Comparison of ENCODE assay signal across 19 cellular contexts in the genomic region with DNA sequence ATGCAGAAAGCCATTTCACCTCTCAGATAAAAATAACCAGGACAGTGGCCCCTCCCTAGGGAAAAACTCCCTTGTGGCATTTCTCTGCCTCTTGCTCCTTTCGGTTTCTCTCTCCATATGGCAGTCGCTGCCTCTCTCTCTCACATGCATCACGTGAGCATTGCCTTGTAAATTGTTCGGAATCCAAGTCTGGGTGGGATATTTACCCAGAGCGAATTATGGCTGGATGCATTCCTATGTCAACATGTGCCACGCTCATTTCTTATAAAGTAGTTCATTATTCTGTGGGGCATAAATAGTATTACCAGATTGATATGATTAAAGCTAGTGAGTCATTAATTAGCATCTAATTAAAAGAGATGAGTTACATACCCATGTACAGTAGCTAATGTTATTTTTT.
DNase-seq lines count a peak whose midpoint lies in the region; ATAC-seq, FAIRE-seq and TF ChIP-seq lines count a peak whose summit lies in the region.
"Had no signal": no experiment of that assay in that cellular context is flagged by ENCODE, and none has a peak within 500 bp of the region (broad histone marks: within the 10 kb centered on the region; RNA-seq: fewer than 3 reads in every experiment).

No MANE protein-coding gene starts in this region.

- no peaks in the 10 kb centered on the region for H4K20me1 ChIP-seq in BLaER1

- H3K27ac ChIP-seq in BLaER1 (no peak overlapping the region), WERI-Rb-1 (no peak overlapping the region)
- H3K27ac ChIP-seq: right atrium auricular region had no signal

- TF ChIP-seq CTCF in LNCaP clone FGC (IDR thresholded peaks at IDR 0.05; ENCODE audit: control insufficient read depth, extremely low read depth, insufficient read depth) (no peak), WERI-Rb-1 (IDR thresholded peaks at IDR 0.05; ENCODE audit: low read depth, low read length) (no peak)

- TF ChIP-seq POLR2A in H54 (IDR thresholded peaks at IDR 0.05; ENCODE audit: low read depth, low read length), result no peak

- DNase-seq in LNCaP clone FGC (ENCODE audit: low read depth) (peak; percentile 73), T1000 (lab: John Stamatoyannopoulos, UW) (peak; percentile 58), left colon (peak; percentile 23 to 70), DMS53 (lab: John Stamatoyannopoulos, UW) (no peak), H54 (ENCODE audit: insufficient read length, low spot score) (no peak), WERI-Rb-1 (no peak)
- DNase-seq: AML-193; aorta; KG1; naive B cell; stimulated activated CD4-positive, alpha-beta T cell treated with anti-CD3 and anti-CD28 coated beads, Interleukin-4, amount 100 ng/mL, for 4 hours; T-helper 17 cell had no signal

- H3K36me3 ChIP-seq in BLaER1 (no peaks in the 10 kb centered on the region), WERI-Rb-1 (no peaks in the 10 kb centered on the region)
- H3K36me3 ChIP-seq: right atrium auricular region had no signal

- intact Hi-C loops in left colon (cut with DNase I, micrococcal nuclease), result no loop called here

- H3K4me2 ChIP-seq in BLaER1, result peak overlapping the region; percentile 60

- ATAC-seq in left colon (peak; percentile 99), GM19023 (IDR thresholded peaks at IDR 0.05; ENCODE audit: unreplicated experiment) (no peak)
- ATAC-seq: activated T-helper 17 cell treated with anti-CD3 and anti-CD28 coated beads, Interleukin-2, amount 50 U/mL, for 72 hours; Panc1; stimulated activated memory B cell treated with anti-CD40 and anti-IgM and Interleukin-4, amounts not matched to agents 10 μg/mL and 1 μg/mL and 100 μg/mL, for 72 hours; T-helper 17 cell had no signal

- H3K9me3 ChIP-seq in BLaER1, result no peaks in the 10 kb centered on the region
- H3K9me3 ChIP-seq in WERI-Rb-1 (ENCODE audit: severe bottlenecking), result no peaks in the 10 kb centered on the region
- H3K9me3 ChIP-seq: right atrium auricular region had no signal

- H3K9ac ChIP-seq in BLaER1, result no peak overlapping the region

- no peaks in the 10 kb centered on the region for H3K27me3 ChIP-seq in BLaER1
- H3K27me3 ChIP-seq in WERI-Rb-1 (ENCODE audit: insufficient read depth, low read depth, severe bottlenecking), result peaks cover 12% of the 10 kb centered on the region
- H3K27me3 ChIP-seq: right atrium auricular region had no signal

- H3K4me3 ChIP-seq in BLaER1, result no peak overlapping the region
- H3K4me3 ChIP-seq in LNCaP clone FGC (ENCODE audit: low read depth, low read length), result no peak overlapping the region
- no peak overlapping the region for H3K4me3 ChIP-seq in WERI-Rb-1 (ENCODE audit: low read depth, low read length)
- H3K4me3 ChIP-seq: right atrium auricular region had no signal

- FAIRE-seq in H54 (lab: Jason Lieb, UNC), result no peak
- FAIRE-seq: islet of Langerhans had no signal

- H3K4me1 ChIP-seq in BLaER1, result peaks cover 16% of the 10 kb centered on the region
- H3K4me1 ChIP-seq: right atrium auricular region had no signal

Comparison
In these comparisons a context has a peak if more than half of its experiments do, and no peak if none do; other contexts are left out.
1. DNase-seq: peak in LNCaP clone FGC (single experiment), T1000 (single experiment) and left colon (2 of 2); none in DMS53 (single experiment), H54 (single experiment) and WERI-Rb-1 (single experiment).